ENCODE assay signal across 28 cellular contexts in genomic region chr7:82925331-82925730, GRCh38.
"Had no signal": no experiment of that assay in that cellular context is flagged by ENCODE, and none has a peak within 500 bp of the region (broad histone marks: within the 10 kb centered on the region; RNA-seq: fewer than 3 reads in every experiment).

No MANE protein-coding gene starts in this region.

- ATAC-seq: activated CD4-positive, CD25-positive, alpha-beta regulatory T cell treated with anti-CD3 and anti-CD28 coated beads, Interleukin-2, amount 50 U/mL, for 24 hours; activated CD8-positive, alpha-beta T cell treated with anti-CD3 and anti-CD28 coated beads for 36 hours; activated naive CD8-positive, alpha-beta T cell treated with anti-CD3 and anti-CD28 coated beads, Interleukin-2, amount 50 U/mL, for 24 hours; activated T-cell treated with anti-CD3 and anti-CD28 coated beads, Interleukin-2, amount 50 U/mL, for 4 hours; activated T-helper 17 cell treated with anti-CD3 and anti-CD28 coated beads, Interleukin-2, amount 50 U/mL, for 72 hours; body of pancreas; esophagus mucosa had no signal

- H3K4me3 ChIP-seq: adrenal gland, body of pancreas, colonic mucosa, dorsolateral prefrontal cortex had no signal

- H3K27ac ChIP-seq: adrenal gland, body of pancreas, colonic mucosa, dorsolateral prefrontal cortex, WERI-Rb-1 had no signal

- H3K9me3 ChIP-seq: adrenal gland, body of pancreas, colonic mucosa had no signal

- H3K4me1 ChIP-seq: adrenal gland, body of pancreas, colonic mucosa had no signal

- DNase-seq: activated B cell treated with CpG ODN at 0.5 μM for 24 hours; activated CD4-positive, alpha-beta T cell treated with anti-CD3 and anti-CD28 coated beads for 48 hours; activated CD4-positive, alpha-beta T cell treated with anti-CD3 and anti-CD28 coated beads, Interleukin-2, amount 50 U/mL, for 1 hour; activated CD4-positive, alpha-beta T cell treated with anti-CD3 and anti-CD28 coated beads, Interleukin-2, amount 50 U/mL, for 48 hours; activated CD8-positive, alpha-beta memory T cell treated with anti-CD3 and anti-CD28 coated beads for 24 hours; activated CD8-positive, alpha-beta T cell treated with anti-CD3 and anti-CD28 coated beads for 36 hours; activated effector memory CD4-positive, alpha-beta T cell treated with Interleukin-2 at 50 U/mL for 16 hours; activated naive CD4-positive, alpha-beta T cell treated with anti-CD3 and anti-CD28 coated beads for 36 hours; activated naive CD8-positive, alpha-beta T cell treated with anti-CD3 and anti-CD28 coated beads for 36 hours; activated naive CD8-positive, alpha-beta T cell treated with anti-CD3 and anti-CD28 coated beads, Interleukin-2, amount 50 U/mL, for 24 hours; activated T-cell treated with anti-CD3 and anti-CD28 coated beads, Interleukin-2, amount 50 U/mL, for 4 hours; adrenal gland; amygdala; aorta; body of pancreas; caudate nucleus; colonic mucosa; dorsolateral prefrontal cortex; effector memory CD4-positive, alpha-beta T cell; endodermal cell; foreskin fibroblast; head of caudate nucleus; hippocampal formation; T1000; WERI-Rb-1 had no signal

- H3K27me3 ChIP-seq: adrenal gland, body of pancreas, colonic mucosa, dorsolateral prefrontal cortex had no signal

- H3K36me3 ChIP-seq: adrenal gland, colonic mucosa, WERI-Rb-1 had no signal
